ENCODE assay signal across 17 cellular contexts in genomic region chr3:60434945-60435344, GRCh38.
"Had no signal": no experiment of that assay in that cellular context is flagged by ENCODE, and none has a peak within 500 bp of the region (broad histone marks: within the 10 kb centered on the region; RNA-seq: fewer than 3 reads in every experiment).

No MANE protein-coding gene starts in this region.

- H3K9me3 ChIP-seq: heart left ventricle, psoas muscle, right lobe of liver, thoracic aorta, transverse colon had no signal

- ATAC-seq: effector memory CD8-positive, alpha-beta T cell; heart left ventricle; left lobe of liver; natural killer cell; psoas muscle; right lobe of liver; stimulated activated naive B cell treated with anti-CD40 and anti-IgM and Interleukin-4, amounts not matched to agents 10 μg/mL and 1 μg/mL and 100 μg/mL, for 72 hours; stimulated activated naive CD8-positive, alpha-beta T cell treated with anti-CD3 and anti-CD28 coated beads, Interleukin-15, amount 100 ng/mL, for 72 hours had no signal

- H3K4me1 ChIP-seq: neural progenitor cell, psoas muscle, right lobe of liver, transverse colon had no signal

- H3K27ac ChIP-seq: heart left ventricle, neural progenitor cell, psoas muscle, right lobe of liver, thoracic aorta, transverse colon had no signal

- H3K27me3 Mint-ChIP-seq: dendritic cell treated with granulocyte-macrophage colony-stimulating factor and Interleukin-4, amounts not matched to agents 40 ng/mL and 50 ng/mL, for 4 days; stimulated activated naive B cell treated with anti-CD40 and anti-IgM and Interleukin-4, amounts not matched to agents 10 μg/mL and 1 μg/mL and 100 μg/mL, for 72 hours; stimulated activated naive CD8-positive, alpha-beta T cell treated with anti-CD3 and anti-CD28 coated beads, Interleukin-15, amount 100 ng/mL, for 72 hours had no signal

- H3K4me3 ChIP-seq: heart left ventricle, neural progenitor cell, psoas muscle, right lobe of liver, thoracic aorta, transverse colon had no signal

- H3K4me2 ChIP-seq: neural progenitor cell had no signal

- H3K9ac ChIP-seq: neural progenitor cell had no signal

- H3K36me3 Mint-ChIP-seq: natural killer cell; neural progenitor cell; stimulated activated naive B cell treated with anti-CD40 and anti-IgM and Interleukin-4, amounts not matched to agents 10 μg/mL and 1 μg/mL and 100 μg/mL, for 72 hours had no signal

- H3K4me1 Mint-ChIP-seq: natural killer cell, neural progenitor cell had no signal

- H3K4me3 Mint-ChIP-seq: dendritic cell treated with granulocyte-macrophage colony-stimulating factor and Interleukin-4, amounts not matched to agents 40 ng/mL and 50 ng/mL, for 4 days; effector memory CD8-positive, alpha-beta T cell; natural killer cell; neural progenitor cell; stimulated activated naive B cell treated with anti-CD40 and anti-IgM and Interleukin-4, amounts not matched to agents 10 μg/mL and 1 μg/mL and 100 μg/mL, for 72 hours; stimulated activated naive CD8-positive, alpha-beta T cell treated with anti-CD3 and anti-CD28 coated beads, Interleukin-15, amount 100 ng/mL, for 72 hours had no signal

- H3K9me3 Mint-ChIP-seq: dendritic cell treated with granulocyte-macrophage colony-stimulating factor and Interleukin-4, amounts not matched to agents 40 ng/mL and 50 ng/mL, for 4 days; effector memory CD8-positive, alpha-beta T cell; natural killer cell; neural progenitor cell; stimulated activated naive B cell treated with anti-CD40 and anti-IgM and Interleukin-4, amounts not matched to agents 10 μg/mL and 1 μg/mL and 100 μg/mL, for 72 hours; stimulated activated naive CD8-positive, alpha-beta T cell treated with anti-CD3 and anti-CD28 coated beads, Interleukin-15, amount 100 ng/mL, for 72 hours had no signal

- H3K27me3 ChIP-seq: heart left ventricle, neural progenitor cell, right lobe of liver, transverse colon had no signal

- H2AFZ ChIP-seq: neural progenitor cell had no signal

- H3K27ac Mint-ChIP-seq: dendritic cell treated with granulocyte-macrophage colony-stimulating factor and Interleukin-4, amounts not matched to agents 40 ng/mL and 50 ng/mL, for 4 days; effector memory CD8-positive, alpha-beta T cell; natural killer cell; neural progenitor cell; stimulated activated naive B cell treated with anti-CD40 and anti-IgM and Interleukin-4, amounts not matched to agents 10 μg/mL and 1 μg/mL and 100 μg/mL, for 72 hours; stimulated activated naive CD8-positive, alpha-beta T cell treated with anti-CD3 and anti-CD28 coated beads, Interleukin-15, amount 100 ng/mL, for 72 hours had no signal

- H3K36me3 ChIP-seq: heart left ventricle, neural progenitor cell, right lobe of liver, thoracic aorta, transverse colon had no signal

- DNase-seq: effector memory CD8-positive, alpha-beta T cell; heart left ventricle; hippocampal formation; mammary epithelial cell; natural killer cell; psoas muscle; retina; right lobe of liver; stimulated activated CD4-positive, alpha-beta T cell treated with anti-CD3 and anti-CD28 coated beads, Interleukin-2, amount 100 ng/mL, for 24 hours; stimulated activated CD4-positive, alpha-beta T cell treated with anti-CD3 and anti-CD28 coated beads, Interleukin-4, amount 100 ng/mL, for 4 hours; stimulated activated naive B cell treated with anti-CD40 and anti-IgM and Interleukin-4, amounts not matched to agents 10 μg/mL and 1 μg/mL and 100 μg/mL, for 72 hours; stimulated activated naive CD8-positive, alpha-beta T cell treated with anti-CD3 and anti-CD28 coated beads, Interleukin-15, amount 100 ng/mL, for 72 hours; transverse colon had no signal
